Comparison of ENCODE assay signal across 1 cellular context in genomic region chr11:95242990-95243590, GRCh38.
TF ChIP-seq lines count a peak whose summit lies in the region.

No MANE protein-coding gene starts in this region.

TF ChIP-seq in GM12878, 131 proteins besides CTCF, POLR2A, EP300 and RAD21 (continued from another document):
- TF ChIP-seq E2F8 (IDR thresholded peaks at IDR 0.05; ENCODE audit: low read depth, partially characterized antibody) (no peak), HSF1 (IDR thresholded peaks at IDR 0.05; ENCODE audit: low read depth, low read length) (no peak), ETV6 (conservative IDR thresholded peaks at IDR 0.05 in 1 of 2, IDR thresholded peaks at IDR 0.05 in 1 of 2; ENCODE audit: borderline replicate concordance in 1 of 2, low read depth in 1 of 2) (no peak), BCL3 (IDR thresholded peaks at IDR 0.05; ENCODE audit: borderline replicate concordance, insufficient read depth, low read depth, low read length, poor library complexity, severe bottlenecking) (no peak), MYC (IDR thresholded peaks at IDR 0.05; ENCODE audit: insufficient read depth, insufficient read length, insufficient replicate concordance, low read length, severe bottlenecking) (no peak), ASH2L (IDR thresholded peaks at IDR 0.05; ENCODE audit: borderline replicate concordance, low read depth) (no peak), RELA (IDR thresholded peaks at IDR 0.05; ENCODE audit: borderline replicate concordance, partially characterized antibody) (no peak), RFX5 (IDR thresholded peaks at IDR 0.05; ENCODE audit: low read depth, low read length) (no peak), JUNB (IDR thresholded peaks at IDR 0.05) (no peak), CBX3 (IDR thresholded peaks at IDR 0.05; ENCODE audit: borderline replicate concordance, low read depth) (no peak), ESRRA (IDR thresholded peaks at IDR 0.05; ENCODE audit: low read length) (no peak), ZZZ3 (IDR thresholded peaks at IDR 0.05; ENCODE audit: control insufficient read depth, insufficient read length, low read depth) (no peak)
TF ChIP-seq in GM12878: peak in this region for 0.
